1 cellular context compared by ENCODE assay signal in the genomic region with DNA sequence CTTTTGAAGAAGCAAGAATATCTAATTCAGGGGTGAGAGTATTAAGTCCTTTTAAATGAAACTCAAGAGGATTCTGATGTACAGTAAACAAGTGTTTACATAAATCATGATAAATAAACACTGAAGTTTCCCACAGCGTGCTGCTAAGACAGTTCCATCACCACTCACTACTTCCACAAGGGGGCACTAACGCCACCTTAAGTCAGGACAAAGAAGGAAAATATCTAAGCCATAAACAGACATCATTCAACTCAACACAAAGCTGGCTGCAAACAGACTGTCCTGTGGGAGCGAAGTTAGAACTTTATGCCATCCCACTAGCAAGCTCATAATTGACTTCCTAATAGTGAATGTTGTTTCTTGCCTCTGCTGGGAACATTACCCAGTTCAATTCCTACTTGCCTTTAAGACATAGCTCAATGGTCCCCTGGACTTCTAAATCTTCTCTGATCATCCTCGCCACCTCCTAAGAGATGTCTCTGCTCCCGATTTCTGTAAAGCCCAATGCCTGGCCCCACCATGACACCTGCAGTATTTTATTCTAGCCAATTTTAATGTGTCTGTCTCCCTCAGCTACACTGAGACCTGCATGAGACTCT.
TF ChIP-seq lines count a peak whose summit lies in the region.

No MANE protein-coding gene starts in this region.

TF ChIP-seq in liver, 16 proteins besides CTCF, POLR2A, EP300 and RAD21 (continued from another document):
- TF ChIP-seq, protein P1, sequence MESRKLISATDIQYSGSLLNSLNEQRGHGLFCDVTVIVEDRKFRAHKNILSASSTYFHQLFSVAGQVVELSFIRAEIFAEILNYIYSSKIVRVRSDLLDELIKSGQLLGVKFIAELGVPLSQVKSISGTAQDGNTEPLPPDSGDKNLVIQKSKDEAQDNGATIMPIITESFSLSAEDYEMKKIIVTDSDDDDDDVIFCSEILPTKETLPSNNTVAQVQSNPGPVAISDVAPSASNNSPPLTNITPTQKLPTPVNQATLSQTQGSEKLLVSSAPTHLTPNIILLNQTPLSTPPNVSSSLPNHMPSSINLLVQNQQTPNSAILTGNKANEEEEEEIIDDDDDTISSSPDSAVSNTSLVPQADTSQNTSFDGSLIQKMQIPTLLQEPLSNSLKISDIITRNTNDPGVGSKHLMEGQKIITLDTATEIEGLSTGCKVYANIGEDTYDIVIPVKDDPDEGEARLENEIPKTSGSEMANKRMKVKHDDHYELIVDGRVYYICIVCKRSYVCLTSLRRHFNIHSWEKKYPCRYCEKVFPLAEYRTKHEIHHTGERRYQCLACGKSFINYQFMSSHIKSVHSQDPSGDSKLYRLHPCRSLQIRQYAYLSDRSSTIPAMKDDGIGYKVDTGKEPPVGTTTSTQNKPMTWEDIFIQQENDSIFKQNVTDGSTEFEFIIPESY (IDR thresholded peaks at IDR 0.05) = no peak
- TF ChIP-seq, protein P2, sequence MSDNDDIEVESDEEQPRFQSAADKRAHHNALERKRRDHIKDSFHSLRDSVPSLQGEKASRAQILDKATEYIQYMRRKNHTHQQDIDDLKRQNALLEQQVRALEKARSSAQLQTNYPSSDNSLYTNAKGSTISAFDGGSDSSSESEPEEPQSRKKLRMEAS (IDR thresholded peaks at IDR 0.05) = no peak
